ENCODE assay signal across 9 cellular contexts in genomic region chr1:17419626-17420328, GRCh38. TPM values are rescaled to one million over a fixed set of nuclear protein-coding genes. Genes with fewer than 3 reads are reported as not detected.
DNase-seq lines count a peak whose midpoint lies in the region; ATAC-seq and TF ChIP-seq lines count a peak whose summit lies in the region.
"Had no signal": no experiment of that assay in that cellular context is flagged by ENCODE, and none has a peak within 500 bp of the region (broad histone marks: within the 10 kb centered on the region; RNA-seq: fewer than 3 reads in every experiment).

No MANE protein-coding gene starts in this region.

- DNase-seq in DMS53 treated with DMSO at 0.1 percent for 48 hours (lab: John Stamatoyannopoulos, UW; ENCODE audit: unreplicated experiment) (peak; percentile 9), LNCaP clone FGC (ENCODE audit: low read depth) (no peak), medulla oblongata (ENCODE audit: extremely low spot score) (peak; percentile 66), NCI-H2227 treated with DMSO at 0.1 percent for 48 hours (lab: John Stamatoyannopoulos, UW) (no peak)
- peak; percentile 72 for DNase-seq in activated CD8-positive, alpha-beta T cell treated with anti-CD3 and anti-CD28 coated beads for 36 hours
- DNase-seq in effector memory CD8-positive, alpha-beta T cell: peak; percentile 58 to 73 (median 72)
- DNase-seq in stimulated activated CD8-positive, alpha-beta memory T cell treated with anti-CD3 and anti-CD28 coated beads, Interleukin-15, amount 100 ng/mL, for 48 hours (ENCODE audit: low read depth in 2 of 2): peak; percentile 32 to 48

- no peak overlapping the region for H3K4me3 Mint-ChIP-seq in activated CD8-positive, alpha-beta T cell treated with anti-CD3 and anti-CD28 coated beads for 36 hours
- H3K4me3 Mint-ChIP-seq in effector memory CD8-positive, alpha-beta T cell: no peak overlapping the region

- CTCF ChIA-PET in activated CD8-positive, alpha-beta T cell treated with anti-CD3 and anti-CD28 coated beads for 36 hours (lab: Charles Lee): interaction anchor here (0.6 to 1.7 kb wide), 5 partner anchors 10 to 75 kb away, joined by 3 to 4 read pairs (median 3); no protein-coding TSS in a partner anchor

- no peak overlapping the region for H3K4me3 ChIP-seq in LNCaP clone FGC (ENCODE audit: low read depth, low read length)

- no peak overlapping the region for H3K27ac Mint-ChIP-seq in activated CD8-positive, alpha-beta T cell treated with anti-CD3 and anti-CD28 coated beads for 36 hours
- H3K27ac Mint-ChIP-seq in effector memory CD8-positive, alpha-beta T cell: peak overlapping the region in 1 of 2 donors; percentile 75

- H3K9me3 Mint-ChIP-seq in activated CD8-positive, alpha-beta T cell treated with anti-CD3 and anti-CD28 coated beads for 36 hours: no peaks in the 10 kb centered on the region
- H3K9me3 Mint-ChIP-seq in effector memory CD8-positive, alpha-beta T cell: no peaks in the 10 kb centered on the region

- intact Hi-C loops in activated CD8-positive, alpha-beta T cell treated with anti-CD3 and anti-CD28 coated beads for 36 hours (cut with micrococcal nuclease): no loop called here

- H3K27me3 Mint-ChIP-seq in activated CD8-positive, alpha-beta T cell treated with anti-CD3 and anti-CD28 coated beads for 36 hours: no peaks in the 10 kb centered on the region
- H3K27me3 Mint-ChIP-seq in effector memory CD8-positive, alpha-beta T cell: no peaks in the 10 kb centered on the region

- peak; percentile 30; the same call in 1 of the 2 replicates for TF ChIP-seq CTCF in LNCaP clone FGC (IDR thresholded peaks at IDR 0.05; ENCODE audit: control insufficient read depth, extremely low read depth, insufficient read depth)
- TF ChIP-seq CTCF in activated CD8-positive, alpha-beta T cell treated with anti-CD3 and anti-CD28 coated beads for 36 hours (IDR thresholded peaks at IDR 0.05): peak; percentile 100

- ATAC-seq in activated CD8-positive, alpha-beta T cell treated with anti-CD3 and anti-CD28 coated beads for 36 hours: peak; percentile 93
- peak; percentile 89 for ATAC-seq in effector memory CD8-positive, alpha-beta T cell (replicated peaks)
- no peak for ATAC-seq in GM21367 (IDR thresholded peaks at IDR 0.05; ENCODE audit: unreplicated experiment)

- POLR2A ChIA-PET in activated CD8-positive, alpha-beta T cell treated with anti-CD3 and anti-CD28 coated beads for 36 hours (lab: Charles Lee): interaction anchor here (1.1 to 2.8 kb wide), 3 partner anchors 10 to 14 kb away, joined by 3 to 9 read pairs (median 3); no protein-coding TSS in a partner anchor

- peaks cover 81% of the 10 kb centered on the region for H3K36me3 Mint-ChIP-seq in activated CD8-positive, alpha-beta T cell treated with anti-CD3 and anti-CD28 coated beads for 36 hours (ENCODE audit: low read depth)
- peaks cover 97% of the 10 kb centered on the region for H3K36me3 Mint-ChIP-seq in effector memory CD8-positive, alpha-beta T cell (ENCODE audit: insufficient read depth)

- H3K4me1 Mint-ChIP-seq in activated CD8-positive, alpha-beta T cell treated with anti-CD3 and anti-CD28 coated beads for 36 hours (ENCODE audit: low read depth): peaks cover 17% of the 10 kb centered on the region
- H3K4me1 Mint-ChIP-seq in effector memory CD8-positive, alpha-beta T cell (ENCODE audit: low read depth in 2 of 2): peaks cover 18 to 23% of the 10 kb centered on the region in 2 donors

RNA-seq across cellular contexts. Expression of gene RCC2, which starts 19.7 kb away (rescaled TPM):
- 100 to 1,000 TPM; 145 to 147 TPM for total RNA-seq in activated CD8-positive, alpha-beta T cell treated with anti-CD3 and anti-CD28 coated beads for 36 hours

RNA-seq across cellular contexts. Expression of gene PADI6, which starts 47.8 kb away (rescaled TPM):
- not detected for total RNA-seq in activated CD8-positive, alpha-beta T cell treated with anti-CD3 and anti-CD28 coated beads for 36 hours
- total RNA-seq: T-helper 1 cell treated with Interleukin-12 subunit alpha and Interleukin-12 subunit beta and Interleukin-4 antibody, amounts not matched to agents 30 ng/mL and 1 ng/mL, for 36 hours had no signal

Comparison
In these comparisons a context has a peak if more than half of its experiments do, and no peak if none do; other contexts are left out.
1. DNase-seq: peak in DMS53 treated with DMSO at 0.1 percent for 48 hours (single experiment), activated CD8-positive, alpha-beta T cell treated with anti-CD3 and anti-CD28 coated beads for 36 hours (single experiment), effector memory CD8-positive, alpha-beta T cell (3 of 3), medulla oblongata (single experiment) and stimulated activated CD8-positive, alpha-beta memory T cell treated with anti-CD3 and anti-CD28 coated beads, Interleukin-15, amount 100 ng/mL, for 48 hours (2 of 2); none in LNCaP clone FGC (single experiment) and NCI-H2227 treated with DMSO at 0.1 percent for 48 hours (single experiment).